ENCODE assay signal across 25 cellular contexts in genomic region chr5:130168211-130168610, GRCh38.
DNase-seq lines count a peak whose midpoint lies in the region; ATAC-seq and TF ChIP-seq lines count a peak whose summit lies in the region.
"Had no signal": no experiment of that assay in that cellular context is flagged by ENCODE, and none has a peak within 500 bp of the region (broad histone marks: within the 10 kb centered on the region; RNA-seq: fewer than 3 reads in every experiment).

No MANE protein-coding gene starts in this region.

- H3K9me2 ChIP-seq in PC-3 (replicated peaks; ENCODE audit: low read length), result no peaks in the 10 kb centered on the region

- BruUV-seq in A673 (replicated peaks; lab: Mats Ljungman, UMichigan) (no TSS peak), PC-3 (replicated peaks; lab: Mats Ljungman, UMichigan) (no TSS peak)

- H3K36me3 Mint-ChIP-seq in activated CD4-positive, alpha-beta T cell treated with anti-CD3 and anti-CD28 coated beads for 36 hours (ENCODE audit: low read depth), result no peaks in the 10 kb centered on the region
- H3K36me3 Mint-ChIP-seq: CD4-positive, CD25-positive, alpha-beta regulatory T cell; IgD-negative memory B cell; mesothelial cell of epicardium had no signal

- H3K9me3 ChIP-seq in A673 (ENCODE audit: low read depth, low read length, poor library complexity, severe bottlenecking) (no peaks in the 10 kb centered on the region), PC-3 (ENCODE audit: low read length) (no peaks in the 10 kb centered on the region)
- H3K9me3 ChIP-seq: A549 had no signal

- H3K4me3 Mint-ChIP-seq in activated CD4-positive, alpha-beta T cell treated with anti-CD3 and anti-CD28 coated beads for 36 hours, result no peak overlapping the region
- H3K4me3 Mint-ChIP-seq: CD4-positive, CD25-positive, alpha-beta regulatory T cell; IgD-negative memory B cell; mesothelial cell of epicardium; stimulated activated naive CD8-positive, alpha-beta T cell treated with anti-CD3 and anti-CD28 coated beads, Interleukin-15, amount 100 ng/mL, for 72 hours had no signal

- intact Hi-C loops in A673 (cut with micrococcal nuclease; ENCODE audit: unreplicated experiment), result no loop called here
- intact Hi-C loops in PC-3 (cut with micrococcal nuclease), result loop anchor here (10.0 kb wide), 1 partner anchor 377 kb away; no protein-coding TSS in a partner anchor
- intact Hi-C loops in activated CD4-positive, alpha-beta T cell treated with anti-CD3 and anti-CD28 coated beads for 36 hours (cut with DNase I, micrococcal nuclease), result no loop called here

- H2AFZ ChIP-seq in PC-3 (ENCODE audit: low read length), result no peak overlapping the region

- peak overlapping the region; percentile 13; the same call in 1 of the 2 replicates for H3K9ac ChIP-seq in PC-3 (ENCODE audit: low read length)

- POLR2A ChIA-PET in A673 (lab: Charles Lee; ENCODE audit: low non-redundant PET), result no interaction called here
- POLR2A ChIA-PET in PC-3 (lab: Charles Lee; ENCODE audit: unreplicated experiment), result no interaction called here
- POLR2A ChIA-PET in activated CD4-positive, alpha-beta T cell treated with anti-CD3 and anti-CD28 coated beads for 36 hours (lab: Charles Lee), result no interaction called here

- ATAC-seq in PC-3 (peak; percentile 94), HG02759 (IDR thresholded peaks at IDR 0.05; ENCODE audit: unreplicated experiment) (no peak), GM19463 (IDR thresholded peaks at IDR 0.05; ENCODE audit: unreplicated experiment) (no peak)
- no peak for ATAC-seq in activated CD4-positive, alpha-beta T cell treated with anti-CD3 and anti-CD28 coated beads for 36 hours
- ATAC-seq: A549; right cardiac atrium; stimulated activated naive CD8-positive, alpha-beta T cell treated with anti-CD3 and anti-CD28 coated beads, Interleukin-15, amount 100 ng/mL, for 72 hours had no signal

- H3K27ac ChIP-seq in A673 (ENCODE audit: low read depth, low read length, poor library complexity, severe bottlenecking), result no peak overlapping the region
- peak overlapping the region; percentile 58 for H3K27ac ChIP-seq in PC-3 (ENCODE audit: low read length)
- H3K27ac ChIP-seq: A549, uterus had no signal

- H3K27me3 Mint-ChIP-seq in activated CD4-positive, alpha-beta T cell treated with anti-CD3 and anti-CD28 coated beads for 36 hours, result peaks cover 4% of the 10 kb centered on the region
- H3K27me3 Mint-ChIP-seq: IgD-negative memory B cell had no signal

- no peaks in the 10 kb centered on the region for H3K4me1 Mint-ChIP-seq in activated CD4-positive, alpha-beta T cell treated with anti-CD3 and anti-CD28 coated beads for 36 hours
- H3K4me1 Mint-ChIP-seq: IgD-negative memory B cell; stimulated activated naive CD8-positive, alpha-beta T cell treated with anti-CD3 and anti-CD28 coated beads, Interleukin-15, amount 100 ng/mL, for 72 hours had no signal

- no peaks in the 10 kb centered on the region for H3K9me3 Mint-ChIP-seq in activated CD4-positive, alpha-beta T cell treated with anti-CD3 and anti-CD28 coated beads for 36 hours (ENCODE audit: low read depth)
- H3K9me3 Mint-ChIP-seq: mesothelial cell of epicardium; stimulated activated naive CD8-positive, alpha-beta T cell treated with anti-CD3 and anti-CD28 coated beads, Interleukin-15, amount 100 ng/mL, for 72 hours had no signal

- no peaks in the 10 kb centered on the region for H3K4me1 ChIP-seq in A673 (ENCODE audit: insufficient read depth, low read length, poor library complexity, severe bottlenecking)
- peaks cover 19% of the 10 kb centered on the region for H3K4me1 ChIP-seq in PC-3 (ENCODE audit: insufficient read depth, low read length)
- H3K4me1 ChIP-seq: A549, uterus had no signal

- H3K36me3 ChIP-seq in A673 (ENCODE audit: insufficient read depth, low read length, poor library complexity, severe bottlenecking) (no peaks in the 10 kb centered on the region), PC-3 (ENCODE audit: low read depth, low read length) (no peaks in the 10 kb centered on the region)
- H3K36me3 ChIP-seq: uterus had no signal

- H3K27me3 ChIP-seq in A673 (replicated peaks; ENCODE audit: insufficient read depth, low read depth, low read length, poor library complexity), result peaks cover 5% of the 10 kb centered on the region
- no peaks in the 10 kb centered on the region for H3K27me3 ChIP-seq in PC-3 (ENCODE audit: low read length)
- H3K27me3 ChIP-seq: uterus had no signal

- H3F3A ChIP-seq in PC-3 (ENCODE audit: low read length, unreplicated experiment), result no peaks in the 10 kb centered on the region

- H3K4me3 ChIP-seq in A673 (ENCODE audit: low read depth, low read length, poor library complexity, severe bottlenecking) (no peak overlapping the region), PC-3 (ENCODE audit: low read length) (no peak overlapping the region), choroid plexus epithelial cell (ENCODE audit: low read depth, low read length) (no peak overlapping the region)
- H3K4me3 ChIP-seq: A549, uterus had no signal

- no peak for TF ChIP-seq CTCF in A673 (conservative IDR thresholded peaks at IDR 0.05; ENCODE audit: low read depth, low read length)
- no peak for TF ChIP-seq CTCF in PC-3 (conservative IDR thresholded peaks at IDR 0.05; ENCODE audit: low read depth, low read length)
- no peak for TF ChIP-seq CTCF in choroid plexus epithelial cell (conservative IDR thresholded peaks at IDR 0.05; ENCODE audit: low read depth, low read length)

- H3K27ac Mint-ChIP-seq in activated CD4-positive, alpha-beta T cell treated with anti-CD3 and anti-CD28 coated beads for 36 hours, result no peak overlapping the region
- H3K27ac Mint-ChIP-seq: CD4-positive, CD25-positive, alpha-beta regulatory T cell; mesothelial cell of epicardium; stimulated activated naive CD8-positive, alpha-beta T cell treated with anti-CD3 and anti-CD28 coated beads, Interleukin-15, amount 100 ng/mL, for 72 hours had no signal

- no peaks in the 10 kb centered on the region for H4K20me1 ChIP-seq in PC-3 (ENCODE audit: low read length)

- H3K4me2 ChIP-seq in PC-3 (ENCODE audit: low read length), result no peak overlapping the region
- H3K4me2 ChIP-seq: A549 had no signal

- H3K79me2 ChIP-seq in PC-3 (ENCODE audit: low read length), result no peaks in the 10 kb centered on the region

- DNase-seq in A673 (ENCODE audit: low spot score), result peak; percentile 2
- DNase-seq in PC-3, result peak; percentile 74
- peak; percentile 42 for DNase-seq in choroid plexus epithelial cell (ENCODE audit: low read depth)
- peak; percentile 57 for DNase-seq in inferior parietal cortex (ENCODE audit: extremely low spot score)
- no peak for DNase-seq in foreskin melanocyte
- no peak for DNase-seq in activated CD4-positive, alpha-beta T cell treated with anti-CD3 and anti-CD28 coated beads for 36 hours
- DNase-seq: activated CD4-positive, CD25-positive, alpha-beta regulatory T cell; activated effector memory CD4-positive, alpha-beta T cell treated with Interleukin-2 at 50 U/mL for 16 hours; amygdala; CD4-positive, CD25-positive, alpha-beta regulatory T cell; dermis blood vessel endothelial cell; DMS79 treated with DMSO at 0.1 percent for 48 hours; erythroblast; NCI-H2029; NCI-H510A; right cardiac atrium; SIG-M5; stimulated activated naive CD8-positive, alpha-beta T cell treated with anti-CD3 and anti-CD28 coated beads, Interleukin-15, amount 100 ng/mL, for 72 hours; T-helper 2 cell; uterus had no signal

- CTCF ChIA-PET in A673 (lab: Charles Lee) (no interaction called here), PC-3 (lab: Charles Lee) (no interaction called here)
- CTCF ChIA-PET in activated CD4-positive, alpha-beta T cell treated with anti-CD3 and anti-CD28 coated beads for 36 hours (lab: Charles Lee), result no interaction called here

Comparison
In these comparisons a context has a peak if more than half of its experiments do, and no peak if none do; other contexts are left out.
1. DNase-seq: peak in A673 (single experiment), PC-3 (single experiment), choroid plexus epithelial cell (single experiment) and inferior parietal cortex (single experiment); none in foreskin melanocyte (single experiment) and activated CD4-positive, alpha-beta T cell treated with anti-CD3 and anti-CD28 coated beads for 36 hours (single experiment).